Comparison of ENCODE assay signal across 8 cellular contexts in genomic region chr19:40165362-40165937, GRCh38. TPM values are rescaled to one million over a fixed set of nuclear protein-coding genes. Genes with fewer than 3 reads are reported as not detected.
DNase-seq lines count a peak whose midpoint lies in the region; ATAC-seq and TF ChIP-seq lines count a peak whose summit lies in the region.

No MANE protein-coding gene starts in this region.

- peaks cover 2% of the 10 kb centered on the region for H3K4me1 ChIP-seq in mesenchymal stem cell (ENCODE audit: control insufficient read depth, insufficient read depth, low read depth, low read length)

- H3K27me3 ChIP-seq in mesenchymal stem cell (ENCODE audit: control insufficient read depth in 1 of 2, insufficient read depth in 1 of 2, low read length in 2 of 2), result peaks cover 0 to 4% of the 10 kb centered on the region in 2 experiments

- no peak overlapping the region for H3K4me2 ChIP-seq in mesenchymal stem cell (ENCODE audit: low read length, poor library complexity, severe bottlenecking)

- no peak overlapping the region for H2AK5ac ChIP-seq in mesenchymal stem cell (ENCODE audit: low read length, severe bottlenecking)

- no peaks in the 10 kb centered on the region for H3K9me3 Mint-ChIP-seq in stimulated activated effector memory CD8-positive, alpha-beta T cell treated with anti-CD3 and anti-CD28 coated beads, Interleukin-12 subunit alpha, Interleukin-12 subunit beta, amount 100 ng/mL, for 72 hours

- no peaks in the 10 kb centered on the region for H3K9me3 ChIP-seq in mesenchymal stem cell (ENCODE audit: control insufficient read depth, low read length)

- H4K91ac ChIP-seq in mesenchymal stem cell (ENCODE audit: low read length), result no peak overlapping the region

- peak overlapping the region; percentile 30 for H3K27ac Mint-ChIP-seq in stimulated activated effector memory CD8-positive, alpha-beta T cell treated with anti-CD3 and anti-CD28 coated beads, Interleukin-12 subunit alpha, Interleukin-12 subunit beta, amount 100 ng/mL, for 72 hours

- H3K36me3 Mint-ChIP-seq in stimulated activated effector memory CD8-positive, alpha-beta T cell treated with anti-CD3 and anti-CD28 coated beads, Interleukin-12 subunit alpha, Interleukin-12 subunit beta, amount 100 ng/mL, for 72 hours, result peaks cover 14% of the 10 kb centered on the region

- H3K4me3 Mint-ChIP-seq in stimulated activated effector memory CD8-positive, alpha-beta T cell treated with anti-CD3 and anti-CD28 coated beads, Interleukin-12 subunit alpha, Interleukin-12 subunit beta, amount 100 ng/mL, for 72 hours, result no peak overlapping the region

- H3K79me1 ChIP-seq in mesenchymal stem cell (replicated peaks; ENCODE audit: low read length, poor library complexity, severe bottlenecking), result no peaks in the 10 kb centered on the region

- TF ChIP-seq CTCF in choroid plexus epithelial cell (conservative IDR thresholded peaks at IDR 0.05; ENCODE audit: low read depth, low read length), result peak; percentile 83

- H2AFZ ChIP-seq in mesenchymal stem cell (ENCODE audit: low read depth, low read length), result no peak overlapping the region

- no peak overlapping the region for H2BK15ac ChIP-seq in mesenchymal stem cell (ENCODE audit: low read depth, poor library complexity, severe bottlenecking)

- no peak overlapping the region for H4K8ac ChIP-seq in mesenchymal stem cell (ENCODE audit: low read length)

- in situ Hi-C loops in KBM-7 (cut with MboI; ENCODE audit: low pct_unique_long_range_greater_than_20kb, low sequenced_read_pairs), result no loop called here

- ATAC-seq in stimulated activated effector memory CD8-positive, alpha-beta T cell treated with anti-CD3 and anti-CD28 coated beads, Interleukin-12 subunit alpha, Interleukin-12 subunit beta, amount 100 ng/mL, for 72 hours, result peak; percentile 76
- ATAC-seq in HG02610 (IDR thresholded peaks at IDR 0.05; ENCODE audit: unreplicated experiment) (no peak), GM21737 (IDR thresholded peaks at IDR 0.05; ENCODE audit: unreplicated experiment) (no peak)

- H3K27ac ChIP-seq in mesenchymal stem cell (ENCODE audit: low read length, poor library complexity, severe bottlenecking), result no peak overlapping the region

- no peak overlapping the region for H3K14ac ChIP-seq in mesenchymal stem cell (ENCODE audit: low read length in 2 of 2)

- H2BK120ac ChIP-seq in mesenchymal stem cell (ENCODE audit: low read depth, low read length), result no peak overlapping the region

- peak overlapping the region; percentile 24 for H3K9ac ChIP-seq in mesenchymal stem cell (ENCODE audit: low read length)

- H3K4me3 ChIP-seq in choroid plexus epithelial cell (ENCODE audit: low read depth, low read length) (no peak overlapping the region), mesenchymal stem cell (ENCODE audit: insufficient read depth in 1 of 2, low read depth in 1 of 2, low read length in 2 of 2) (no peak overlapping the region)

- WGBS in mesenchymal stem cell, result 30% methylated on average over 10 of the region's 10 CpGs

- H3K36me3 ChIP-seq in mesenchymal stem cell (ENCODE audit: control insufficient read depth in 1 of 2, insufficient read depth in 2 of 2, low read depth in 1 of 2, low read length in 2 of 2), result no peaks in the 10 kb centered on the region

- H2BK5ac ChIP-seq in mesenchymal stem cell (ENCODE audit: low read depth, low read length, poor library complexity, severe bottlenecking), result no peak overlapping the region

- peaks cover 15% of the 10 kb centered on the region for H3K4me1 Mint-ChIP-seq in stimulated activated effector memory CD8-positive, alpha-beta T cell treated with anti-CD3 and anti-CD28 coated beads, Interleukin-12 subunit alpha, Interleukin-12 subunit beta, amount 100 ng/mL, for 72 hours

- H2BK12ac ChIP-seq in mesenchymal stem cell (ENCODE audit: low read length in 2 of 2), result no peak overlapping the region

- no peak overlapping the region for H3K18ac ChIP-seq in mesenchymal stem cell (ENCODE audit: low read depth in 1 of 2, low read length in 2 of 2)

- H3K23ac ChIP-seq in mesenchymal stem cell (ENCODE audit: low read length in 2 of 2), result no peak overlapping the region

- DNase-seq in Daoy (ENCODE audit: low read depth) (peak; percentile 71), KBM-7 (peak; percentile 86), choroid plexus epithelial cell (ENCODE audit: low read depth) (peak; percentile 52), mesenchymal stem cell (peak; percentile 30)
- DNase-seq in activated CD4-positive, CD25-positive, alpha-beta regulatory T cell treated with anti-CD3 and anti-CD28 coated beads, Interleukin-2, amount 50 U/mL, for 72 hours, result peak; percentile 64
- DNase-seq in stimulated activated effector memory CD8-positive, alpha-beta T cell treated with anti-CD3 and anti-CD28 coated beads, Interleukin-12 subunit alpha, Interleukin-12 subunit beta, amount 100 ng/mL, for 72 hours (ENCODE audit: low spot score in 2 of 2), result peak; percentile 61 to 84

- H3K4ac ChIP-seq in mesenchymal stem cell (ENCODE audit: low read depth in 1 of 2, low read length in 2 of 2), result no peak overlapping the region

RNA-seq across cellular contexts. Expression of gene MAP3K10, which starts 25.8 kb away (rescaled TPM):
- total RNA-seq in Daoy (2014; rRNA removed; shearing (Covaris generic)), result 10.0 and 10.9 TPM in 2 replicates
- 5.2 TPM for polyA plus RNA-seq in mesenchymal stem cell (2013, experiment 1 of 2)
- polyA plus RNA-seq in mesenchymal stem cell (2013, experiment 2 of 2), result 4.8 TPM

RNA-seq across cellular contexts. Expression of gene TTC9B, which starts 52.7 kb away (rescaled TPM):
- total RNA-seq in Daoy (2014; rRNA removed; shearing (Covaris generic)), result not detected in 2 replicates
- polyA plus RNA-seq in mesenchymal stem cell (2013, experiment 1 of 2), result not detected
- not detected for polyA plus RNA-seq in mesenchymal stem cell (2013, experiment 2 of 2)

Comparison
In these comparisons a context has a peak if more than half of its experiments do, and no peak if none do; other contexts are left out.
1. DNase-seq: peak in every context shown above with its lines; median percentile 86 in KBM-7; 72 in stimulated activated effector memory CD8-positive, alpha-beta T cell treated with anti-CD3 and anti-CD28 coated beads, Interleukin-12 subunit alpha, Interleukin-12 subunit beta, amount 100 ng/mL, for 72 hours; 71 in Daoy; 64 in activated CD4-positive, CD25-positive, alpha-beta regulatory T cell treated with anti-CD3 and anti-CD28 coated beads, Interleukin-2, amount 50 U/mL, for 72 hours; 52 in choroid plexus epithelial cell; 30 in mesenchymal stem cell.